24 cellular contexts compared by ENCODE assay signal in the genomic region with DNA sequence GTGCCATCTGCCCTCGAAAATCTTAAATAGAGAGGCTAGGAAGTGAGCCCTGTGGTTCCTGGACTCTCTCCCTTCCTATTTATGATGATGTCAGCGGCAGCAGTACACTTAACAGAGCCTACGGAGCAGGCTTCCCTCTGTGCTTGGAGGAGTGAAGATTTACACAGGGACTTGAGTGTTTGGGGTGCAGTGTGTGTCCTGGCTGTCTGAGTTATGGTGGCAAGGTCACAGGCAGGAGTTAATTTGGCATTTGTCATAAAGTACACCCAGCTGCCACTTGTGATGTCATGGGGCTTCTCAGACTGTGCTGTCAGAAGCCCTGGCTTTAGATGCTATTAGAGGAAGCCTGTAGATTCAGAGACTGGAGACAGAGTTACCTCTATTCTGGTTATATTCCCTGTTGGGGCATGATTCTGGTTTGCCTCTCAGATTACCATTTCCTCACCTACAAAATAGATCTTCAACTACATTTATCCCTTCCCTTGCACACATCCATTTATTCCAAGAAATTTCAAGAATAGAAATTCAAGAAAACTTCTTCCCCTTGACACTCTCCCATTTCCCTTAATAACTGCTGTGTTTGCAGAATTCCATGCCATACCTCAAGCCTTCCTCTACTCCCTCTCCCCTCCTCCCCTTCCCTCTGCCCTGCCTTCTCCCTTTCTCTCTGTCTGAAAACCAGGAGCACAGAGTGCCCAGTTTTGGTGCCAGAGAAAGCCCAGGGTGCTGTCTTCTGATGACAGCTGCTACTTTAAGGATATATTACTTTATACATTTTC.
DNase-seq lines count a peak whose midpoint lies in the region; ATAC-seq and TF ChIP-seq lines count a peak whose summit lies in the region.
"Had no signal": no experiment of that assay in that cellular context is flagged by ENCODE, and none has a peak within 500 bp of the region (broad histone marks: within the 10 kb centered on the region; RNA-seq: fewer than 3 reads in every experiment).

No MANE protein-coding gene starts in this region.

- TF ChIP-seq CTCF in IMR-90 (conservative IDR thresholded peaks at IDR 0.05; ENCODE audit: low read depth, low read length): no peak
- no peak for TF ChIP-seq CTCF in left lung (IDR thresholded peaks at IDR 0.05)

- no peak overlapping the region for H3K14ac ChIP-seq in IMR-90 (replicated peaks; ENCODE audit: low read depth, low read length)

- no peak overlapping the region for H2AFZ ChIP-seq in IMR-90 (replicated peaks; ENCODE audit: low read length, poor library complexity)

- H2BK20ac ChIP-seq in IMR-90 (ENCODE audit: low read depth, low read length): no peak overlapping the region

- H3K4ac ChIP-seq in IMR-90 (ENCODE audit: low read depth, low read length): no peak overlapping the region

- H3K56ac ChIP-seq in IMR-90 (ENCODE audit: extremely low read depth, insufficient read depth, low read length): no peak overlapping the region

- H3K9me3 ChIP-seq in IMR-90 (ENCODE audit: control insufficient read depth, insufficient read depth, low read length) (no peaks in the 10 kb centered on the region; the same call in 1 of the 2 replicates), left lung (no peaks in the 10 kb centered on the region), skeletal muscle tissue (ENCODE audit: control insufficient read depth in 3 of 3, low read length in 3 of 3) (no peaks in the 10 kb centered on the region)
- H3K9me3 ChIP-seq: HAP-1, testis had no signal

- CTCF ChIA-PET in IMR-90 (lab: Yijun Ruan, JAX): no interaction called here

- H3K9me1 ChIP-seq in IMR-90 (ENCODE audit: insufficient read depth, low read length): no peaks in the 10 kb centered on the region

- intact Hi-C loops in IMR-90 (cut with micrococcal nuclease) (no loop called here), left lung (cut with DNase I) (no loop called here)

- no peak overlapping the region for H3K23ac ChIP-seq in IMR-90 (ENCODE audit: low read depth, low read length)

- H3K18ac ChIP-seq in IMR-90 (ENCODE audit: low read depth, low read length): no peak overlapping the region

- no peak overlapping the region for H4K5ac ChIP-seq in IMR-90 (ENCODE audit: low read depth, low read length)

- H3K79me1 ChIP-seq in IMR-90 (ENCODE audit: low read depth in 1 of 2, low read length in 2 of 2): no peaks in the 10 kb centered on the region

- dilution Hi-C loops in IMR-90 (cut with HindIII; ENCODE audit: low sequenced_read_pairs, unreplicated experiment): no loop called here

- H3K4me1 ChIP-seq in IMR-90 (ENCODE audit: control insufficient read depth, insufficient read depth, low read length): no peaks in the 10 kb centered on the region
- H3K4me1 ChIP-seq in left lung: no peaks in the 10 kb centered on the region
- peaks cover 14 to 25% (median 23%) of the 10 kb centered on the region in 3 donors for H3K4me1 ChIP-seq in skeletal muscle tissue (ENCODE audit: control insufficient read depth in 3 of 3, insufficient read depth in 3 of 3, low read length in 3 of 3)
- H3K4me1 ChIP-seq: HAP-1 had no signal

- BruUV-seq in IMR-90 (replicated peaks; lab: Mats Ljungman, UMichigan): no TSS peak

- no peak overlapping the region for H3K27ac ChIP-seq in IMR-90 (ENCODE audit: insufficient read depth, low read length)
- no peak overlapping the region for H3K27ac ChIP-seq in left lung
- H3K27ac ChIP-seq in skeletal muscle tissue (ENCODE audit: low read depth, low read length): peak overlapping the region; percentile 27

- no peak overlapping the region for H2AK5ac ChIP-seq in IMR-90 (ENCODE audit: low read depth, low read length)

- H4K91ac ChIP-seq in IMR-90 (ENCODE audit: insufficient read depth, low read depth, low read length): no peak overlapping the region

- POLR2A ChIA-PET in IMR-90 (lab: Charles Lee; ENCODE audit: unreplicated experiment): no interaction called here

- in situ Hi-C loops in IMR-90 (cut with MboI; ENCODE audit: low sequenced_read_pairs): no loop called here

- H2BK120ac ChIP-seq in IMR-90 (ENCODE audit: low read depth, low read length): no peak overlapping the region

- no peak overlapping the region for H2BK5ac ChIP-seq in IMR-90 (ENCODE audit: low read depth, low read length, poor library complexity, severe bottlenecking)

- no peak overlapping the region for H4K8ac ChIP-seq in IMR-90 (ENCODE audit: low read depth in 2 of 2, low read length in 2 of 2)

- H3K36me3 ChIP-seq in IMR-90 (ENCODE audit: control insufficient read depth, insufficient read depth, low read length): no peaks in the 10 kb centered on the region
- no peaks in the 10 kb centered on the region for H3K36me3 ChIP-seq in left lung
- no peaks in the 10 kb centered on the region for H3K36me3 ChIP-seq in skeletal muscle tissue (ENCODE audit: control insufficient read depth in 3 of 3, insufficient read depth in 3 of 3, low read length in 3 of 3)
- H3K36me3 ChIP-seq: HAP-1 had no signal

- TF ChIP-seq RAD21 in IMR-90 (IDR thresholded peaks at IDR 0.05; ENCODE audit: low read length): no peak

- no peaks in the 10 kb centered on the region for H3K27me3 ChIP-seq in IMR-90 (ENCODE audit: control insufficient read depth, insufficient read depth, low read length)
- no peaks in the 10 kb centered on the region for H3K27me3 ChIP-seq in left lung
- no peaks in the 10 kb centered on the region for H3K27me3 ChIP-seq in skeletal muscle tissue (ENCODE audit: control insufficient read depth in 3 of 3, insufficient read depth in 3 of 3, low read length in 3 of 3)
- H3K27me3 ChIP-seq: testis had no signal

- no peak overlapping the region for H2AK9ac ChIP-seq in IMR-90 (replicated peaks; ENCODE audit: low read depth, low read length, poor library complexity)

- H2BK15ac ChIP-seq in IMR-90 (ENCODE audit: low read depth, low read length): no peak overlapping the region

- no peak overlapping the region for H3K4me3 ChIP-seq in IMR-90 (ENCODE audit: insufficient read depth, low read depth, low read length)
- H3K4me3 ChIP-seq in left lung: no peak overlapping the region
- H3K4me3 ChIP-seq in skeletal muscle tissue (ENCODE audit: low read length in 3 of 3): no peak overlapping the region
- H3K4me3 ChIP-seq: HAP-1, lung, testis had no signal

- ATAC-seq in IMR-90 (ENCODE audit: low read depth) (no peak), left lung (peak; percentile 88), left lobe of liver (no peak), HG02678 (IDR thresholded peaks at IDR 0.05; ENCODE audit: unreplicated experiment) (no peak), HG02623 (IDR thresholded peaks at IDR 0.05; ENCODE audit: unreplicated experiment) (no peak)
- ATAC-seq: activated CD4-positive, alpha-beta T cell treated with anti-CD3 and anti-CD28 coated beads for 36 hours; activated T-cell treated with anti-CD3 and anti-CD28 coated beads, Interleukin-2, amount 50 U/mL, for 72 hours had no signal

- no peak for TF ChIP-seq POLR2A in IMR-90 (IDR thresholded peaks at IDR 0.05; ENCODE audit: low read depth, low read length)

- no peaks in the 10 kb centered on the region for H4K20me1 ChIP-seq in IMR-90 (ENCODE audit: insufficient read depth, low read length)

- no peak overlapping the region for H3K4me2 ChIP-seq in IMR-90 (ENCODE audit: low read depth, low read length)

- no peak for DNase-seq in IMR-90
- DNase-seq in RPMI7951 (ENCODE audit: low read depth): peak; percentile 38
- DNase-seq in left lung: no peak
- no peak for DNase-seq in left lobe of liver (ENCODE audit: low spot score)
- no peak for DNase-seq in DMS114 treated with DMSO at 0.1 percent for 48 hours (lab: John Stamatoyannopoulos, UW; ENCODE audit: unreplicated experiment)
- DNase-seq: activated CD4-positive, alpha-beta T cell treated with anti-CD3 and anti-CD28 coated beads for 36 hours; activated naive CD4-positive, alpha-beta T cell treated with anti-CD3 and anti-CD28 coated beads for 36 hours; activated T-cell treated with anti-CD3 and anti-CD28 coated beads, Interleukin-2, amount 50 U/mL, for 72 hours; CD4-positive, alpha-beta memory T cell; cerebellar nuclear complex; DMS79; KBM-7; NCI-H146; NCI-H774; nucleus accumbens; OCI-M1; stimulated activated CD4-positive, alpha-beta T cell treated with anti-CD3 and anti-CD28 coated beads, Interleukin-2, amount 100 ng/mL, for 24 hours; T-helper 1 cell had no signal

- H3K9ac ChIP-seq in IMR-90 (ENCODE audit: low read depth, low read length) (no peak overlapping the region), skeletal muscle tissue (ENCODE audit: low read depth in 1 of 3, low read length in 3 of 3) (peak overlapping the region in 1 of 3 donors; percentile 35)

- no CpG with 5 or more reads among the region's 3 CpGs for WGBS in IMR-90 (ENCODE audit: extremely low coverage in 2 of 2, insufficient read length in 1 of 2), 2 experiments

TF ChIP-seq in IMR-90, 13 proteins besides CTCF, POLR2A, EP300 and RAD21:
- no peak for TF ChIP-seq BHLHE40 (IDR thresholded peaks at IDR 0.05; ENCODE audit: low read depth, low read length)
- peak; percentile 45; the same call in 1 of the 2 replicates for TF ChIP-seq MAFK (IDR thresholded peaks at IDR 0.05; ENCODE audit: low read depth, low read length)
- TF ChIP-seq FOS (IDR thresholded peaks at IDR 0.05; ENCODE audit: low read depth, low read length): no peak
- TF ChIP-seq SMC3 (IDR thresholded peaks at IDR 0.05; ENCODE audit: low read depth, low read length): no peak
- TF ChIP-seq MAZ (IDR thresholded peaks at IDR 0.05; ENCODE audit: borderline replicate concordance, low read depth, low read length): no peak
- TF ChIP-seq, protein P1, sequence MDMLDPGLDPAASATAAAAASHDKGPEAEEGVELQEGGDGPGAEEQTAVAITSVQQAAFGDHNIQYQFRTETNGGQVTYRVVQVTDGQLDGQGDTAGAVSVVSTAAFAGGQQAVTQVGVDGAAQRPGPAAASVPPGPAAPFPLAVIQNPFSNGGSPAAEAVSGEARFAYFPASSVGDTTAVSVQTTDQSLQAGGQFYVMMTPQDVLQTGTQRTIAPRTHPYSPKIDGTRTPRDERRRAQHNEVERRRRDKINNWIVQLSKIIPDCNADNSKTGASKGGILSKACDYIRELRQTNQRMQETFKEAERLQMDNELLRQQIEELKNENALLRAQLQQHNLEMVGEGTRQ (IDR thresholded peaks at IDR 0.05; ENCODE audit: low read depth, low read length): no peak
- TF ChIP-seq, protein P2, sequence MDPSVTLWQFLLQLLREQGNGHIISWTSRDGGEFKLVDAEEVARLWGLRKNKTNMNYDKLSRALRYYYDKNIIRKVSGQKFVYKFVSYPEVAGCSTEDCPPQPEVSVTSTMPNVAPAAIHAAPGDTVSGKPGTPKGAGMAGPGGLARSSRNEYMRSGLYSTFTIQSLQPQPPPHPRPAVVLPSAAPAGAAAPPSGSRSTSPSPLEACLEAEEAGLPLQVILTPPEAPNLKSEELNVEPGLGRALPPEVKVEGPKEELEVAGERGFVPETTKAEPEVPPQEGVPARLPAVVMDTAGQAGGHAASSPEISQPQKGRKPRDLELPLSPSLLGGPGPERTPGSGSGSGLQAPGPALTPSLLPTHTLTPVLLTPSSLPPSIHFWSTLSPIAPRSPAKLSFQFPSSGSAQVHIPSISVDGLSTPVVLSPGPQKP (IDR thresholded peaks at IDR 0.05; ENCODE audit: borderline replicate concordance, low read depth, low read length): no peak
- TF ChIP-seq CHD1 (IDR thresholded peaks at IDR 0.05; ENCODE audit: low read depth, low read length): no peak
TF ChIP-seq in IMR-90: peak in this region for 1.
